ENCODE assay signal across 21 cellular contexts in the genomic region with DNA sequence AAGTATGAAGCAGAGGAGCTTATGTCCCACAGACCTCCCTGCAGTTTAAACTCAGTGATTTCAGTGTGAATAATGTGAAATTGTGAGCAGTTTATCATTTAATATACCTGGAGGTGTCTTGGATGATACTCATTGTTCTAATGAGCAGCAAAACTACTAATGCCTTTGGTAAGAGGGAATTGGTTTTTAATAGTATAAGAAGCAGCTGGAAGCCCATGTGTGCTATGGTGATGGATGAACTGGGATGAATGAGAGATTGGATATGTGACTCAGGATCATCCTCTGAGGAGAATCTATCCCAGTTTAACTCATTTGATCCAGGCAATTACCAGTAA. TPM values are rescaled to one million over a fixed set of nuclear protein-coding genes. Genes with fewer than 3 reads are reported as not detected.
A peak's percentile ranks its signal among the peaks of the same experiment; 100 is the strongest.
DNase-seq lines count a peak whose midpoint lies in the region; ATAC-seq and TF ChIP-seq lines count a peak whose summit lies in the region.
"Had no signal": no experiment of that assay in that cellular context is flagged by ENCODE, and none has a peak within 500 bp of the region (broad histone marks: within the 10 kb centered on the region; RNA-seq: fewer than 3 reads in every experiment).

No MANE protein-coding gene starts in this region.

- no peak overlapping the region for H2AFZ ChIP-seq in hepatocyte

- H3K27me3 ChIP-seq in hepatocyte, result peaks cover 13% of the 10 kb centered on the region
- H3K27me3 ChIP-seq: BLaER1 treated with 17β-estradiol and CSF1 and Interleukin-3, amounts not matched to agents 10 nM and 100 nM had no signal

- no peak for TF ChIP-seq CTCF in hepatocyte (IDR thresholded peaks at IDR 0.05; ENCODE audit: poor library complexity)
- no peak for TF ChIP-seq CTCF in type B pancreatic cell (conservative IDR thresholded peaks at IDR 0.05)

- H3K27ac Mint-ChIP-seq in activated naive CD8-positive, alpha-beta T cell treated with anti-CD3 and anti-CD28 coated beads, Interleukin-2, amount 10 ng/mL, durations not matched to agents 7 days and 5 days, result no peak overlapping the region
- H3K27ac Mint-ChIP-seq in activated naive CD8-positive, alpha-beta T cell treated with anti-CD3 and anti-CD28 coated beads for 36 hours, result no peak overlapping the region
- H3K27ac Mint-ChIP-seq in type B pancreatic cell, result peak overlapping the region; percentile 26
- no peak overlapping the region for H3K27ac Mint-ChIP-seq in activated T-helper 17 cell treated with anti-CD3 and anti-CD28 coated beads, Interleukin-2, amount 50 U/mL, for 72 hours
- H3K27ac Mint-ChIP-seq: activated CD4-positive, alpha-beta T cell treated with anti-CD3 and anti-CD28 coated beads for 36 hours; IgD-negative memory B cell had no signal

- H3K27ac ChIP-seq in SK-N-MC, result peak overlapping the region; percentile 92
- H3K27ac ChIP-seq in hepatocyte, result peak overlapping the region; percentile 61
- H3K27ac ChIP-seq: BLaER1 treated with 17β-estradiol and CSF1 and Interleukin-3, amounts not matched to agents 10 nM and 100 nM; pancreas had no signal

- peaks cover 16% of the 10 kb centered on the region for H3K4me1 ChIP-seq in hepatocyte (ENCODE audit: insufficient read depth)

- peak overlapping the region; percentile 61 for H3K4me2 ChIP-seq in hepatocyte

- peaks cover 11% of the 10 kb centered on the region for H3K4me1 Mint-ChIP-seq in activated naive CD8-positive, alpha-beta T cell treated with anti-CD3 and anti-CD28 coated beads, Interleukin-2, amount 10 ng/mL, durations not matched to agents 7 days and 5 days
- peaks cover 9% of the 10 kb centered on the region for H3K4me1 Mint-ChIP-seq in activated naive CD8-positive, alpha-beta T cell treated with anti-CD3 and anti-CD28 coated beads for 36 hours
- H3K4me1 Mint-ChIP-seq in type B pancreatic cell (ENCODE audit: unreplicated experiment), result peaks cover 17% of the 10 kb centered on the region
- peaks cover 4% of the 10 kb centered on the region for H3K4me1 Mint-ChIP-seq in activated T-helper 17 cell treated with anti-CD3 and anti-CD28 coated beads, Interleukin-2, amount 50 U/mL, for 72 hours

- H4K20me1 ChIP-seq in hepatocyte (ENCODE audit: insufficient read depth, poor library complexity, severe bottlenecking), result no peaks in the 10 kb centered on the region
- H4K20me1 ChIP-seq: BLaER1 treated with 17β-estradiol and CSF1 and Interleukin-3, amounts not matched to agents 10 nM and 100 nM had no signal

- no peaks in the 10 kb centered on the region for H3K9me3 Mint-ChIP-seq in activated naive CD8-positive, alpha-beta T cell treated with anti-CD3 and anti-CD28 coated beads, Interleukin-2, amount 10 ng/mL, durations not matched to agents 7 days and 5 days
- H3K9me3 Mint-ChIP-seq in activated naive CD8-positive, alpha-beta T cell treated with anti-CD3 and anti-CD28 coated beads for 36 hours, result no peaks in the 10 kb centered on the region
- H3K9me3 Mint-ChIP-seq in type B pancreatic cell, result no peaks in the 10 kb centered on the region
- no peaks in the 10 kb centered on the region for H3K9me3 Mint-ChIP-seq in activated T-helper 17 cell treated with anti-CD3 and anti-CD28 coated beads, Interleukin-2, amount 50 U/mL, for 72 hours
- H3K9me3 Mint-ChIP-seq: IgD-negative memory B cell had no signal

- no peaks in the 10 kb centered on the region for H3K36me3 ChIP-seq in SK-N-MC (ENCODE audit: insufficient read depth, low read length)
- no peaks in the 10 kb centered on the region for H3K36me3 ChIP-seq in hepatocyte (replicated peaks; ENCODE audit: insufficient read depth, low read depth)
- H3K36me3 ChIP-seq: BLaER1 treated with 17β-estradiol and CSF1 and Interleukin-3, amounts not matched to agents 10 nM and 100 nM; pancreas had no signal

- H3K9me3 ChIP-seq in SK-N-MC (ENCODE audit: low read depth, low read length) (no peaks in the 10 kb centered on the region), hepatocyte (ENCODE audit: low read depth) (no peaks in the 10 kb centered on the region)
- H3K9me3 ChIP-seq: BLaER1 treated with 17β-estradiol and CSF1 and Interleukin-3, amounts not matched to agents 10 nM and 100 nM; pancreas had no signal

- no peaks in the 10 kb centered on the region for H3K9me2 ChIP-seq in hepatocyte (replicated peaks; ENCODE audit: insufficient read depth)

- H3K27me3 Mint-ChIP-seq in activated naive CD8-positive, alpha-beta T cell treated with anti-CD3 and anti-CD28 coated beads, Interleukin-2, amount 10 ng/mL, durations not matched to agents 7 days and 5 days, result peaks cover 21% of the 10 kb centered on the region
- H3K27me3 Mint-ChIP-seq in activated naive CD8-positive, alpha-beta T cell treated with anti-CD3 and anti-CD28 coated beads for 36 hours, result peaks cover 24% of the 10 kb centered on the region
- peaks cover 30% of the 10 kb centered on the region for H3K27me3 Mint-ChIP-seq in type B pancreatic cell
- H3K27me3 Mint-ChIP-seq in activated T-helper 17 cell treated with anti-CD3 and anti-CD28 coated beads, Interleukin-2, amount 50 U/mL, for 72 hours, result peaks cover 13% of the 10 kb centered on the region

- H3K9ac ChIP-seq in SK-N-MC (ENCODE audit: insufficient read length), result no peak overlapping the region
- H3K9ac ChIP-seq: BLaER1 treated with 17β-estradiol and CSF1 and Interleukin-3, amounts not matched to agents 10 nM and 100 nM had no signal

- POLR2A ChIA-PET in activated naive CD8-positive, alpha-beta T cell treated with anti-CD3 and anti-CD28 coated beads, Interleukin-2, amount 10 ng/mL, durations not matched to agents 7 days and 5 days (lab: Charles Lee), result interaction anchor here (1.0 kb wide), 1 partner anchor 23 kb away, joined by 3 read pairs; no protein-coding TSS in a partner anchor

- H3K79me2 ChIP-seq in hepatocyte, result no peaks in the 10 kb centered on the region

- no peak for ATAC-seq in activated naive CD8-positive, alpha-beta T cell treated with anti-CD3 and anti-CD28 coated beads, Interleukin-2, amount 10 ng/mL, durations not matched to agents 7 days and 5 days (ENCODE audit: low read depth)
- no peak for ATAC-seq in activated T-helper 17 cell treated with anti-CD3 and anti-CD28 coated beads, Interleukin-2, amount 50 U/mL, for 72 hours (replicated peaks)
- no peak for ATAC-seq in HG03571 (IDR thresholded peaks at IDR 0.05; ENCODE audit: unreplicated experiment)
- ATAC-seq: activated CD4-positive, alpha-beta T cell treated with anti-CD3 and anti-CD28 coated beads for 36 hours had no signal

- H3K4me3 ChIP-seq in SK-N-MC (peak overlapping the region; percentile 68), hepatocyte (no peak overlapping the region)
- H3K4me3 ChIP-seq: BLaER1 treated with 17β-estradiol and CSF1 and Interleukin-3, amounts not matched to agents 10 nM and 100 nM; pancreas had no signal

- no peaks in the 10 kb centered on the region for H3K36me3 Mint-ChIP-seq in activated naive CD8-positive, alpha-beta T cell treated with anti-CD3 and anti-CD28 coated beads, Interleukin-2, amount 10 ng/mL, durations not matched to agents 7 days and 5 days
- no peaks in the 10 kb centered on the region for H3K36me3 Mint-ChIP-seq in activated naive CD8-positive, alpha-beta T cell treated with anti-CD3 and anti-CD28 coated beads for 36 hours
- no peaks in the 10 kb centered on the region for H3K36me3 Mint-ChIP-seq in type B pancreatic cell
- no peaks in the 10 kb centered on the region for H3K36me3 Mint-ChIP-seq in activated T-helper 17 cell treated with anti-CD3 and anti-CD28 coated beads, Interleukin-2, amount 50 U/mL, for 72 hours (ENCODE audit: low read depth)

- DNase-seq in activated naive CD8-positive, alpha-beta T cell treated with anti-CD3 and anti-CD28 coated beads, Interleukin-2, amount 10 ng/mL, durations not matched to agents 7 days and 5 days, result no peak
- no peak for DNase-seq in activated naive CD8-positive, alpha-beta T cell treated with anti-CD3 and anti-CD28 coated beads for 36 hours
- DNase-seq in SK-N-MC (ENCODE audit: low read depth, low spot score), result no peak
- DNase-seq in hepatocyte (ENCODE audit: low spot score), result no peak
- no peak for DNase-seq in type B pancreatic cell (ENCODE audit: extremely low spot score, unreplicated experiment)
- no peak for DNase-seq in activated CD8-positive, alpha-beta memory T cell treated with anti-CD3 and anti-CD28 coated beads, Interleukin-2, amount 50 U/mL, for 4 hours
- DNase-seq: activated CD4-positive, alpha-beta T cell treated with anti-CD3 and anti-CD28 coated beads for 36 hours; effector CD8-positive, alpha-beta T cell; foreskin melanocyte; kidney glomerular epithelial cell; MM.1S; NCI-H1436; pancreas; RPMI8226; trophoblast cell had no signal

- peak overlapping the region; percentile 70 for H3K4me3 Mint-ChIP-seq in activated naive CD8-positive, alpha-beta T cell treated with anti-CD3 and anti-CD28 coated beads, Interleukin-2, amount 10 ng/mL, durations not matched to agents 7 days and 5 days
- no peak overlapping the region for H3K4me3 Mint-ChIP-seq in activated naive CD8-positive, alpha-beta T cell treated with anti-CD3 and anti-CD28 coated beads for 36 hours
- peak overlapping the region; percentile 53 for H3K4me3 Mint-ChIP-seq in type B pancreatic cell
- no peak overlapping the region for H3K4me3 Mint-ChIP-seq in activated T-helper 17 cell treated with anti-CD3 and anti-CD28 coated beads, Interleukin-2, amount 50 U/mL, for 72 hours
- H3K4me3 Mint-ChIP-seq: activated CD4-positive, alpha-beta T cell treated with anti-CD3 and anti-CD28 coated beads for 36 hours; IgD-negative memory B cell had no signal

RNA-seq across cellular contexts. Expression of gene CCDC184, which starts 7.1 kb away (rescaled TPM):
- total RNA-seq in activated naive CD8-positive, alpha-beta T cell treated with anti-CD3 and anti-CD28 coated beads, Interleukin-2, amount 10 ng/mL, durations not matched to agents 7 days and 5 days, result under 1 TPM; 0.57 to 0.58 TPM
- under 1 TPM; 0.33 to 0.36 TPM for total RNA-seq in activated naive CD8-positive, alpha-beta T cell treated with anti-CD3 and anti-CD28 coated beads for 36 hours
- total RNA-seq in hepatocyte (4.8 and 7.7 TPM in 2 replicates), type B pancreatic cell (ENCODE audit: low replicate concordance) (0.98 and 2.4 TPM in 2 replicates)
- 13.8 and 19.4 TPM in 2 replicates for polyA plus RNA-seq in hepatocyte
- total RNA-seq in activated T-helper 17 cell treated with anti-CD3 and anti-CD28 coated beads, Interleukin-2, amount 50 U/mL, for 72 hours, result under 1 TPM; 0.67 to 0.69 TPM
- total RNA-seq: lung microvascular endothelial cell had no signal

RNA-seq across cellular contexts. Expression of gene ASB8, which starts 19.1 kb away (rescaled TPM):
- total RNA-seq in activated naive CD8-positive, alpha-beta T cell treated with anti-CD3 and anti-CD28 coated beads, Interleukin-2, amount 10 ng/mL, durations not matched to agents 7 days and 5 days, result 10 to 100 TPM; 47.6 to 53.9 TPM
- total RNA-seq in activated naive CD8-positive, alpha-beta T cell treated with anti-CD3 and anti-CD28 coated beads for 36 hours, result 10 to 100 TPM; 29.9 to 30.3 TPM
- total RNA-seq in hepatocyte, result 22.4 and 27.2 TPM in 2 replicates
- 24.8 and 29.0 TPM in 2 replicates for polyA plus RNA-seq in hepatocyte
- 27.0 and 29.5 TPM in 2 replicates for total RNA-seq in type B pancreatic cell (ENCODE audit: low replicate concordance)
- 10 to 100 TPM; 22.6 to 35.7 TPM for total RNA-seq in activated T-helper 17 cell treated with anti-CD3 and anti-CD28 coated beads, Interleukin-2, amount 50 U/mL, for 72 hours

RNA-seq across cellular contexts. Expression of gene OR10AD1, which starts 26.7 kb away (rescaled TPM):
- not detected for total RNA-seq in activated naive CD8-positive, alpha-beta T cell treated with anti-CD3 and anti-CD28 coated beads, Interleukin-2, amount 10 ng/mL, durations not matched to agents 7 days and 5 days
- total RNA-seq in activated naive CD8-positive, alpha-beta T cell treated with anti-CD3 and anti-CD28 coated beads for 36 hours, result not detected
- not detected in 2 replicates for total RNA-seq in hepatocyte
- polyA plus RNA-seq in hepatocyte, result 0.29 TPM in 1 of 2 replicates, not detected in the other
- not detected in 2 replicates for total RNA-seq in type B pancreatic cell (ENCODE audit: low replicate concordance)
- total RNA-seq in activated T-helper 17 cell treated with anti-CD3 and anti-CD28 coated beads, Interleukin-2, amount 50 U/mL, for 72 hours, result not detected
- total RNA-seq: activated CD4-positive, alpha-beta T cell treated with anti-CD3 and anti-CD28 coated beads for 36 hours; H7; lung microvascular endothelial cell; pancreas had no signal
- polyA plus RNA-seq: IgD-negative memory B cell, pancreas had no signal

RNA-seq across cellular contexts. Expression of gene PFKM, which starts 57.2 kb away (rescaled TPM):
- total RNA-seq in activated naive CD8-positive, alpha-beta T cell treated with anti-CD3 and anti-CD28 coated beads, Interleukin-2, amount 10 ng/mL, durations not matched to agents 7 days and 5 days, result 10 to 100 TPM; 23.9 to 26.2 TPM
- total RNA-seq in activated naive CD8-positive, alpha-beta T cell treated with anti-CD3 and anti-CD28 coated beads for 36 hours, result 10 to 100 TPM; 65.4 to 67.7 TPM
- total RNA-seq in hepatocyte, result 45.6 and 49.1 TPM in 2 replicates
- polyA plus RNA-seq in hepatocyte, result 51.9 and 57.0 TPM in 2 replicates
- total RNA-seq in type B pancreatic cell (ENCODE audit: low replicate concordance), result 99.0 and 119 TPM in 2 replicates
- 10 to 100 TPM; 57.3 to 83.3 TPM for total RNA-seq in activated T-helper 17 cell treated with anti-CD3 and anti-CD28 coated beads, Interleukin-2, amount 50 U/mL, for 72 hours

Comparison
In these comparisons a context has a peak if more than half of its experiments do, and no peak if none do; other contexts are left out.
1. H3K4me3 Mint-ChIP-seq: peak in activated naive CD8-positive, alpha-beta T cell treated with anti-CD3 and anti-CD28 coated beads, Interleukin-2, amount 10 ng/mL, durations not matched to agents 7 days and 5 days (single experiment) and type B pancreatic cell (single experiment); none in activated naive CD8-positive, alpha-beta T cell treated with anti-CD3 and anti-CD28 coated beads for 36 hours (single experiment) and activated T-helper 17 cell treated with anti-CD3 and anti-CD28 coated beads, Interleukin-2, amount 50 U/mL, for 72 hours (single experiment).